ENCODE assay signal across 35 cellular contexts in the genomic region with DNA sequence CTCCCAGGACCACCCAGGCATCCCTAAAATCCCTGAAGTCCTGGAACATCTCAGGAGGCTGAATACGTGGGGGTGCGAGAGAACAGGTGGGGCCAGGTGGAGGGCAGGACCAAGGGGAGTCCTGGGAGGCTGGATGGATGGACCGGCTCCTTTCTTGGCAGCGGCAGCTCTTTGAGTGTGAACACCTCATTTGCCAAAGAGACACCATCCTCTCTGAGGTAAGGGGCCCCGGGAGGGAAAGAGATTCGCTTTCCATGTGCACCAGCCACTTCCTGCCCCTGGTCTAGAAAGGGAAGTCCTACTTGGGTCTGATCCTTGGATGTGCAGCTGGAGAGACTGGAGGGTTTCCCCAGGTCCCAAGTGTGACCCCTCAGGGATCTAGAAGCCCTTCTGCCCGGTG. TPM values are rescaled to one million over a fixed set of nuclear protein-coding genes. Genes with fewer than 3 reads are reported as not detected.
"Had no signal": no experiment of that assay in that cellular context is flagged by ENCODE, and none has a peak within 500 bp of the region (broad histone marks: within the 10 kb centered on the region; RNA-seq: fewer than 3 reads in every experiment).

No MANE protein-coding gene starts in this region.

- H3K9me3 ChIP-seq: gastrocnemius medialis, neutrophil, prostate gland, right atrium auricular region, stomach, thyroid gland had no signal

- DNase-seq: effector CD8-positive, alpha-beta T cell; endodermal cell; foreskin fibroblast; gastrocnemius medialis; head of caudate nucleus; kidney; natural killer cell; stimulated activated CD4-positive, alpha-beta T cell treated with anti-CD3 and anti-CD28 coated beads, Interleukin-12 subunit alpha, Interleukin-12 subunit beta, amount 100 ng/mL, for 4 hours; stimulated activated CD4-positive, alpha-beta T cell treated with anti-CD3 and anti-CD28 coated beads, Interleukin-1b, Interleukin-23, amount 100 ng/mL, for 48 hours; stimulated activated CD4-positive, alpha-beta T cell treated with anti-CD3 and anti-CD28 coated beads, Interleukin-4, amount 100 ng/mL, for 1 hour; stimulated activated CD8-positive, alpha-beta memory T cell treated with anti-CD3 and anti-CD28 coated beads, Interleukin-4, amount 100 ng/mL, for 48 hours; stimulated activated naive CD4-positive, alpha-beta T cell treated with Interleukin-2 at 50 U/mL for 16 hours; stomach; thyroid gland had no signal

- H3K27me3 ChIP-seq: gastrocnemius medialis, neutrophil, right atrium auricular region, thyroid gland had no signal

- H3K36me3 ChIP-seq: gastrocnemius medialis, neutrophil, prostate gland, right atrium auricular region, stomach, thyroid gland had no signal

- H2AFZ ChIP-seq: parathyroid adenoma had no signal

- H3K79me2 ChIP-seq: parathyroid adenoma had no signal

- FAIRE-seq: kidney had no signal

- H3K36me3 Mint-ChIP-seq: memory B cell, natural killer cell, type B pancreatic cell had no signal

- H3K9ac ChIP-seq: parathyroid adenoma had no signal

- H3K27me3 Mint-ChIP-seq: memory B cell had no signal

- H3K27ac ChIP-seq: epithelial cell of prostate, gastrocnemius medialis, neutrophil, parathyroid adenoma, prostate gland, right atrium auricular region, stomach, thyroid gland had no signal

- H3K4me2 ChIP-seq: smooth muscle cell had no signal

- H3K4me3 Mint-ChIP-seq: dendritic cell treated with granulocyte-macrophage colony-stimulating factor and Interleukin-4, amounts not matched to agents 40 ng/mL and 50 ng/mL, for 4 days; endodermal cell; memory B cell; natural killer cell; type B pancreatic cell had no signal

- ATAC-seq: esophagus mucosa, gastrocnemius medialis, left lobe of liver, natural killer cell, sciatic nerve had no signal

- H3K4me1 ChIP-seq: gastrocnemius medialis, prostate gland, right atrium auricular region had no signal

- H3K27ac Mint-ChIP-seq: dendritic cell treated with granulocyte-macrophage colony-stimulating factor and Interleukin-4, amounts not matched to agents 40 ng/mL and 50 ng/mL, for 4 days; endodermal cell; memory B cell; natural killer cell; type B pancreatic cell had no signal

- H3K9me3 Mint-ChIP-seq: dendritic cell treated with granulocyte-macrophage colony-stimulating factor and Interleukin-4, amounts not matched to agents 40 ng/mL and 50 ng/mL, for 4 days; endodermal cell; natural killer cell; type B pancreatic cell had no signal

- H3K4me3 ChIP-seq: gastrocnemius medialis, lung, prostate gland, right atrium auricular region, smooth muscle cell, stomach, thyroid gland had no signal

RNA-seq across cellular contexts. Expression of gene PTH2, which starts 16.2 kb away (rescaled TPM):
- total RNA-seq: endodermal cell, esophagus mucosa, gastrocnemius medialis, glomerular endothelial cell, kidney, left lobe of liver, liver, lung, mononuclear cell, natural killer cell, omental fat pad, prostate gland, right atrium auricular region, sciatic nerve, smooth muscle cell, stomach, subcutaneous adipose tissue, temporal lobe, thyroid gland, urinary bladder had no signal
- polyA plus RNA-seq: liver, lung, neural cell, smooth muscle cell, stomach, urinary bladder had no signal

RNA-seq across cellular contexts. Expression of gene GFY, which starts 18.1 kb away (rescaled TPM):
- total RNA-seq: esophagus mucosa, gastrocnemius medialis, glomerular endothelial cell, kidney, left lobe of liver, liver, lung, mononuclear cell, natural killer cell, omental fat pad, prostate gland, right atrium auricular region, sciatic nerve, smooth muscle cell, stomach, subcutaneous adipose tissue, thyroid gland, urinary bladder had no signal
- polyA plus RNA-seq: liver, lung, neural cell, smooth muscle cell, stomach, urinary bladder had no signal

RNA-seq across cellular contexts. Expression of gene KASH5, which starts 19.0 kb away (rescaled TPM):
- total RNA-seq: esophagus mucosa, gastrocnemius medialis, glomerular endothelial cell, kidney, left lobe of liver, liver, mononuclear cell, right atrium auricular region, sciatic nerve, smooth muscle cell, subcutaneous adipose tissue, temporal lobe, urinary bladder had no signal
- polyA plus RNA-seq: liver, smooth muscle cell, urinary bladder had no signal

RNA-seq across cellular contexts. Expression of gene SLC17A7, which starts 34.2 kb away (rescaled TPM):
- total RNA-seq: esophagus mucosa, glomerular endothelial cell, mononuclear cell, natural killer cell had no signal
- polyA plus RNA-seq: smooth muscle cell had no signal

RNA-seq across cellular contexts. Expression of gene DKKL1, which starts 43.4 kb away (rescaled TPM):
- total RNA-seq: gastrocnemius medialis, left lobe of liver, mononuclear cell, natural killer cell, omental fat pad, right atrium auricular region, stomach, temporal lobe, urinary bladder had no signal
